ENCODE assay signal across 2 cellular contexts in genomic region chr1:10594481-10595050, GRCh38.
TF ChIP-seq lines count a peak whose summit lies in the region.

No MANE protein-coding gene starts in this region.

TF ChIP-seq in GM23338, 12 proteins besides CTCF, POLR2A, EP300 and RAD21 (continued from another document):
- TF ChIP-seq ZNF462 (CRISPR knock-in tag; IDR thresholded peaks at IDR 0.05) = no peak
- no peak for TF ChIP-seq ZNF114 (CRISPR knock-in tag; IDR thresholded peaks at IDR 0.05)
- TF ChIP-seq JUNB (IDR thresholded peaks at IDR 0.05; ENCODE audit: unreplicated experiment) = no peak

TF ChIP-seq in WTC11, 78 proteins besides CTCF, POLR2A, EP300 and RAD21 (continued from another document):
- TF ChIP-seq ZBTB43 (CRISPR knock-in tag; IDR thresholded peaks at IDR 0.05) (no peak), ESRRA (CRISPR knock-in tag; IDR thresholded peaks at IDR 0.05; ENCODE audit: borderline replicate concordance) (no peak), ZNF317 (CRISPR knock-in tag; IDR thresholded peaks at IDR 0.05; ENCODE audit: borderline replicate concordance, low read depth) (no peak), GRHL2 (CRISPR knock-in tag; IDR thresholded peaks at IDR 0.05; ENCODE audit: insufficient replicate concordance, severe bottlenecking) (no peak), ATF1 (CRISPR knock-in tag; IDR thresholded peaks at IDR 0.05) (no peak), ZNF512 (CRISPR knock-in tag; IDR thresholded peaks at IDR 0.05; ENCODE audit: borderline replicate concordance) (no peak), ARID4B (CRISPR knock-in tag; IDR thresholded peaks at IDR 0.05; ENCODE audit: borderline replicate concordance) (no peak), ETV6 (CRISPR knock-in tag; IDR thresholded peaks at IDR 0.05) (no peak)
